In the genomic region with DNA sequence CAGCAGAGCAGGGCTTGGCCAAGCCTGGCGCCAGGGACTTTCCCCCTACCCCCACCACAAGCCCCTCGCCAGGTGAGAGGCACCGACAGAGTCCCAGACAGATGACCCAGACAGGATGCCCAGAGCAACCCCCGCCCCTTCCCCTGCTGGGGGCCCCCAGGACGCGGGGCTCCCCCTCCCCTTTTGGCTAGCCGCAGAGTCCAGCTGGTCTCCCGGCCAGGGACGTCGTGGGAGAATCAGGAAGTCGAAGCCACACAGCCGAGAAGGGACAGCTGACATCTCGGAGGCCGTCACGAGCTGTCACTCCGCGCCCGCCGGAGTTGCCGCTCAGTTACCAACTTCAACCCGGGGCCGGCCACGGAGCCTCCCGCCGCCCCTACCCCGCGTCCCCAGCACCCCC, we compare ENCODE assay signal across 8 cellular contexts.
A peak's percentile ranks its signal among the peaks of the same experiment; 100 is the strongest.
DNase-seq lines count a peak whose midpoint lies in the region; ATAC-seq and TF ChIP-seq lines count a peak whose summit lies in the region.
"Not testable (repeated sequence)": the region's sequence is repeated elsewhere in the genome, so short reads cannot be mapped to it uniquely, and the experiment has no call there.

No MANE protein-coding gene starts in this region.

- H4K20me1 ChIP-seq in KMS-11 (ENCODE audit: insufficient read depth), result not testable (repeated sequence)

- peak overlapping the region in 3 of 4 donors; percentile 65 to 72 (median 65) for H3K4me3 Mint-ChIP-seq in CD4-positive, CD25-positive, alpha-beta regulatory T cell
- H3K4me3 Mint-ChIP-seq in activated CD4-positive, alpha-beta T cell treated with anti-CD3 and anti-CD28 coated beads for 36 hours, result peak overlapping the region; percentile 8
- H3K4me3 Mint-ChIP-seq in glutamatergic neuron (ENCODE audit: unreplicated experiment), result peak overlapping the region; percentile 89

- not testable (repeated sequence) for H3K27me3 ChIP-seq in CD4-positive, CD25-positive, alpha-beta regulatory T cell (ENCODE audit: control insufficient read depth, insufficient read depth, low read length); KMS-11 (ENCODE audit: insufficient read depth, low read depth); ascending aorta; lower lobe of right lung (ENCODE audit: low read depth); trophoblast cell (ENCODE audit: insufficient read depth, low read length)
- H3K27me3 ChIP-seq in tibial artery, result peaks cover 0 to 25% of the 10 kb centered on the region in 2 donors

- not testable (repeated sequence) for H3K79me1 ChIP-seq in trophoblast cell (ENCODE audit: low read length)

- H4K8ac ChIP-seq in trophoblast cell (ENCODE audit: low read depth, low read length), result not testable (repeated sequence)

- ATAC-seq in CD4-positive, CD25-positive, alpha-beta regulatory T cell (ENCODE audit: low read depth in 2 of 2); activated CD4-positive, alpha-beta T cell treated with anti-CD3 and anti-CD28 coated beads for 36 hours; lower lobe of right lung: not testable (repeated sequence)

- H2AFZ ChIP-seq in KMS-11 (ENCODE audit: low read depth); trophoblast cell (ENCODE audit: insufficient read depth, low read length, poor library complexity): not testable (repeated sequence)

- no CpG with 5 or more reads among the region's 27 CpGs for WGBS in trophoblast cell (ENCODE audit: extremely low coverage, insufficient coverage, insufficient read length)

- H3K14ac ChIP-seq in trophoblast cell (ENCODE audit: low read length), result not testable (repeated sequence)

- H3K9me3 Mint-ChIP-seq in CD4-positive, CD25-positive, alpha-beta regulatory T cell; activated CD4-positive, alpha-beta T cell treated with anti-CD3 and anti-CD28 coated beads for 36 hours (ENCODE audit: low read depth); glutamatergic neuron (ENCODE audit: unreplicated experiment): not testable (repeated sequence)

- H3K27ac Mint-ChIP-seq in CD4-positive, CD25-positive, alpha-beta regulatory T cell; activated CD4-positive, alpha-beta T cell treated with anti-CD3 and anti-CD28 coated beads for 36 hours; glutamatergic neuron (ENCODE audit: unreplicated experiment): not testable (repeated sequence)

- not testable (repeated sequence) for TF ChIP-seq CTCF in KMS-11 (conservative IDR thresholded peaks at IDR 0.05; ENCODE audit: low read depth, low read length); ascending aorta (IDR thresholded peaks at IDR 0.05); glutamatergic neuron (IDR thresholded peaks at IDR 0.05; ENCODE audit: partially characterized antibody, unreplicated experiment); lower lobe of right lung (IDR thresholded peaks at IDR 0.05); tibial artery (IDR thresholded peaks at IDR 0.05)

- H3K9me3 ChIP-seq in CD4-positive, CD25-positive, alpha-beta regulatory T cell (ENCODE audit: control insufficient read depth in 2 of 2, low read length in 2 of 2); ascending aorta; lower lobe of right lung; trophoblast cell (ENCODE audit: insufficient read depth, low read depth, low read length); tibial artery: not testable (repeated sequence)

- H3K4me2 ChIP-seq in KMS-11 (peak overlapping the region; percentile 17; the same call in 1 of the 2 replicates), trophoblast cell (ENCODE audit: low read length) (peak overlapping the region; percentile 36)

- DNase-seq in CD4-positive, CD25-positive, alpha-beta regulatory T cell; activated CD4-positive, alpha-beta T cell treated with anti-CD3 and anti-CD28 coated beads for 36 hours; ascending aorta (ENCODE audit: low spot score in 2 of 2); lower lobe of right lung; trophoblast cell; tibial artery: not testable (repeated sequence)
- DNase-seq in glutamatergic neuron, result peak; percentile 33

- not testable (repeated sequence) for H3K18ac ChIP-seq in trophoblast cell (ENCODE audit: low read length)

- H3K4me1 ChIP-seq in CD4-positive, CD25-positive, alpha-beta regulatory T cell (ENCODE audit: control insufficient read depth, insufficient read depth, low read length, poor library complexity, severe bottlenecking); KMS-11 (ENCODE audit: low read depth, poor library complexity, severe bottlenecking); ascending aorta; lower lobe of right lung; trophoblast cell (ENCODE audit: control insufficient read depth in 1 of 2, insufficient read depth in 2 of 2, low read length in 2 of 2): not testable (repeated sequence)
- H3K4me1 ChIP-seq in tibial artery, result peaks cover 0 to 13% (median 6%) of the 10 kb centered on the region in 4 donors

- peaks cover 13% of the 10 kb centered on the region for H3K27me3 Mint-ChIP-seq in CD4-positive, CD25-positive, alpha-beta regulatory T cell
- H3K27me3 Mint-ChIP-seq in activated CD4-positive, alpha-beta T cell treated with anti-CD3 and anti-CD28 coated beads for 36 hours, result peaks cover 29% of the 10 kb centered on the region
- peaks cover 17% of the 10 kb centered on the region for H3K27me3 Mint-ChIP-seq in glutamatergic neuron (ENCODE audit: unreplicated experiment)

- POLR2A ChIA-PET in activated CD4-positive, alpha-beta T cell treated with anti-CD3 and anti-CD28 coated beads for 36 hours (lab: Charles Lee), result not testable (repeated sequence)

- intact Hi-C loops in activated CD4-positive, alpha-beta T cell treated with anti-CD3 and anti-CD28 coated beads for 36 hours (cut with DNase I, micrococcal nuclease); ascending aorta (cut with DNase I); lower lobe of right lung (cut with DNase I): not testable (repeated sequence)
- intact Hi-C loops in tibial artery (cut with DNase I; ENCODE audit: low total_unique reads), result loop anchor here (10.0 kb wide), 2 partner anchors 155 to 285 kb away; no protein-coding TSS in a partner anchor

- H3K79me2 ChIP-seq in KMS-11 (ENCODE audit: insufficient read depth, low read depth); trophoblast cell (ENCODE audit: control insufficient read depth, insufficient read depth, low read length, poor library complexity): not testable (repeated sequence)

- CTCF ChIA-PET in activated CD4-positive, alpha-beta T cell treated with anti-CD3 and anti-CD28 coated beads for 36 hours (lab: Charles Lee), result not testable (repeated sequence)

- not testable (repeated sequence) for H2BK12ac ChIP-seq in trophoblast cell (ENCODE audit: low read length)

- H3K9ac ChIP-seq in KMS-11; trophoblast cell (ENCODE audit: low read length): not testable (repeated sequence)

- not testable (repeated sequence) for H3K4me3 ChIP-seq in CD4-positive, CD25-positive, alpha-beta regulatory T cell (ENCODE audit: low read depth, low read length); KMS-11 (IDR thresholded peaks at IDR 0.05; ENCODE audit: insufficient read depth, low read depth, low read length); trophoblast cell (ENCODE audit: low read depth, low read length)
- H3K4me3 ChIP-seq in ascending aorta (peak overlapping the region; percentile 47 to 87), lower lobe of right lung (peak overlapping the region; percentile 51), tibial artery (peak overlapping the region; percentile 46 to 58)

- not testable (repeated sequence) for H4K12ac ChIP-seq in trophoblast cell (ENCODE audit: low read depth, low read length)

- not testable (repeated sequence) for H4K91ac ChIP-seq in trophoblast cell (ENCODE audit: low read depth, low read length)

- H3K27ac ChIP-seq in CD4-positive, CD25-positive, alpha-beta regulatory T cell (ENCODE audit: insufficient read depth, low read length, poor library complexity, severe bottlenecking); KMS-11; ascending aorta; lower lobe of right lung; trophoblast cell (ENCODE audit: low read depth, low read length); tibial artery: not testable (repeated sequence)

- not testable (repeated sequence) for H2BK5ac ChIP-seq in trophoblast cell (ENCODE audit: low read depth, low read length, poor library complexity)

- H2BK120ac ChIP-seq in trophoblast cell (ENCODE audit: insufficient read depth, low read length, poor library complexity), result not testable (repeated sequence)

- not testable (repeated sequence) for H3K4ac ChIP-seq in trophoblast cell (ENCODE audit: low read depth, low read length)

- not testable (repeated sequence) for H3K4me1 Mint-ChIP-seq in CD4-positive, CD25-positive, alpha-beta regulatory T cell; activated CD4-positive, alpha-beta T cell treated with anti-CD3 and anti-CD28 coated beads for 36 hours; glutamatergic neuron (ENCODE audit: low read depth, unreplicated experiment)

- not testable (repeated sequence) for H2AK5ac ChIP-seq in trophoblast cell (ENCODE audit: low read length)

- H3K36me3 ChIP-seq in CD4-positive, CD25-positive, alpha-beta regulatory T cell (ENCODE audit: control insufficient read depth, insufficient read depth, low read length); KMS-11 (ENCODE audit: insufficient read depth); ascending aorta; lower lobe of right lung; trophoblast cell (ENCODE audit: control insufficient read depth in 1 of 2, insufficient read depth in 2 of 2, low read length in 2 of 2); tibial artery: not testable (repeated sequence)

- H3K23ac ChIP-seq in trophoblast cell (ENCODE audit: low read length), result not testable (repeated sequence)

- H3K36me3 Mint-ChIP-seq in CD4-positive, CD25-positive, alpha-beta regulatory T cell; activated CD4-positive, alpha-beta T cell treated with anti-CD3 and anti-CD28 coated beads for 36 hours (ENCODE audit: low read depth); glutamatergic neuron (ENCODE audit: unreplicated experiment): not testable (repeated sequence)

Comparison
In these comparisons a context has a peak if more than half of its experiments do, and no peak if none do; other contexts are left out.
1. H3K4me3 Mint-ChIP-seq: peak in every context shown above with its lines; median percentile 89 in glutamatergic neuron; 65 in CD4-positive, CD25-positive, alpha-beta regulatory T cell; 8 in activated CD4-positive, alpha-beta T cell treated with anti-CD3 and anti-CD28 coated beads for 36 hours.